8 cellular contexts compared by ENCODE assay signal in genomic region chr5:1641560-1642166, GRCh38.
DNase-seq lines count a peak whose midpoint lies in the region; ATAC-seq and TF ChIP-seq lines count a peak whose summit lies in the region.

No MANE protein-coding gene starts in this region.

- H3K27me3 Mint-ChIP-seq in CD14-positive monocyte (ENCODE audit: low read depth in 3 of 3) (peaks cover 33 to 56% (median 39%) of the 10 kb centered on the region in 3 donors), endothelial cell (ENCODE audit: unreplicated experiment) (peaks cover 8% of the 10 kb centered on the region)

- 6% methylated on average over 12 of the region's 12 CpGs for whole genome bisulfite sequencing in HUES64

- peak overlapping the region; percentile 48; the same call in 1 of the 2 replicates for H3K27ac ChIP-seq in HUES64 (ENCODE audit: low read depth, low read length)

- DNase-seq in CD14-positive monocyte (ENCODE audit: low spot score) (peak; percentile 83), endothelial cell (ENCODE audit: low spot score) (peak; percentile 72), middle frontal gyrus (ENCODE audit: extremely low spot score, low spot score) (peak; percentile 77)
- peak; percentile 42 for DNase-seq in NK-92 treated with Interleukin-12 subunit alpha and Interleukin-12 subunit beta, amount 100 ng/mL, for 24 hours (lab: John Stamatoyannopoulos, UW)
- DNase-seq in activated CD8-positive, alpha-beta memory T cell treated with anti-CD3 and anti-CD28 coated beads for 24 hours, result peak; percentile 76
- peak; percentile 79 for DNase-seq in stimulated activated CD8-positive, alpha-beta memory T cell treated with anti-CD3 and anti-CD28 coated beads, Interleukin-4, amount 100 ng/mL, for 48 hours

- intact Hi-C loops in CD14-positive monocyte (cut with micrococcal nuclease), result loop anchor here (5.0 to 10.0 kb wide), 3 partner anchors 177 to 299 kb away; no protein-coding TSS in a partner anchor

- H3K4me3 ChIP-seq in HUES64 (ENCODE audit: low read length), result peak overlapping the region; percentile 9; the same call in 1 of the 2 replicates

- H3K4me1 ChIP-seq in HUES64 (ENCODE audit: insufficient read depth, low read length), result peaks cover 25% of the 10 kb centered on the region

- H3K4me3 Mint-ChIP-seq in CD14-positive monocyte (peak overlapping the region in 1 of 2 donors; percentile 14), endothelial cell (ENCODE audit: unreplicated experiment) (no peak overlapping the region)

- H3K36me3 Mint-ChIP-seq in CD14-positive monocyte, result no peaks in the 10 kb centered on the region
- no peaks in the 10 kb centered on the region for H3K36me3 Mint-ChIP-seq in endothelial cell (ENCODE audit: low read depth, unreplicated experiment)

- peaks cover 31% of the 10 kb centered on the region for H3K27me3 ChIP-seq in HUES64 (ENCODE audit: insufficient read depth, low read length)

- peaks cover 0 to 6% (median 0%) of the 10 kb centered on the region in 7 donors for H3K9me3 Mint-ChIP-seq in CD14-positive monocyte
- H3K9me3 Mint-ChIP-seq in endothelial cell (ENCODE audit: unreplicated experiment), result no peaks in the 10 kb centered on the region

- H3K9me3 ChIP-seq in HUES64 (ENCODE audit: insufficient read depth, low read depth, low read length), result no peaks in the 10 kb centered on the region

- no peak overlapping the region for H3K27ac Mint-ChIP-seq in CD14-positive monocyte
- H3K27ac Mint-ChIP-seq in endothelial cell (ENCODE audit: unreplicated experiment), result no peak overlapping the region

- TF ChIP-seq CTCF in CD14-positive monocyte (IDR thresholded peaks at IDR 0.05) (peak; percentile 92), endothelial cell (IDR thresholded peaks at IDR 0.05; ENCODE audit: unreplicated experiment) (peak; percentile 31)

- H3K4me1 Mint-ChIP-seq in CD14-positive monocyte (peaks cover 9% of the 10 kb centered on the region), endothelial cell (ENCODE audit: unreplicated experiment) (peaks cover 4% of the 10 kb centered on the region)

- H3K36me3 ChIP-seq in HUES64 (ENCODE audit: insufficient read depth, low read length), result no peaks in the 10 kb centered on the region

- ATAC-seq in GM19452 (IDR thresholded peaks at IDR 0.05; ENCODE audit: unreplicated experiment), result peak; percentile 76

- H3K9ac ChIP-seq in HUES64 (ENCODE audit: low read depth, low read length), result no peak overlapping the region

Comparison
In these comparisons a context has a peak if more than half of its experiments do, and no peak if none do; other contexts are left out.
1. Peak in every context shown above with its lines: DNase-seq, ATAC-seq, H3K4me3 ChIP-seq and H3K27ac ChIP-seq.